ENCODE assay signal across 21 cellular contexts in genomic region chr15:28897861-28898608, GRCh38. TPM values are rescaled to one million over a fixed set of nuclear protein-coding genes. Genes with fewer than 3 reads are reported as not detected.
DNase-seq lines count a peak whose midpoint lies in the region; ATAC-seq and TF ChIP-seq lines count a peak whose summit lies in the region.
"Had no signal": no experiment of that assay in that cellular context is flagged by ENCODE, and none has a peak within 500 bp of the region (broad histone marks: within the 10 kb centered on the region; RNA-seq: fewer than 3 reads in every experiment).

No MANE protein-coding gene starts in this region.

- H3K4me3 Mint-ChIP-seq in activated naive CD8-positive, alpha-beta T cell: peak overlapping the region; percentile 38
- H3K4me3 Mint-ChIP-seq: CD4-positive, alpha-beta memory T cell had no signal

- H3K9me3 ChIP-seq in SK-N-SH: no peaks in the 10 kb centered on the region
- H3K9me3 ChIP-seq in spleen: no peaks in the 10 kb centered on the region

- H3K27me3 ChIP-seq in SK-N-SH (ENCODE audit: insufficient read depth): no peaks in the 10 kb centered on the region
- H3K27me3 ChIP-seq in dorsolateral prefrontal cortex: no peaks in the 10 kb centered on the region
- H3K27me3 ChIP-seq in spleen (replicated peaks in 1 of 7): peaks cover 0 to 6% (median 0%) of the 10 kb centered on the region in 7 donors

- H3K79me2 ChIP-seq in SK-N-SH (ENCODE audit: insufficient read depth): no peaks in the 10 kb centered on the region

- CTCF ChIA-PET in SK-N-SH (lab: Yijun Ruan, JAX): interaction anchor here (0.9 to 2.0 kb wide), 3 partner anchors 15 to 204 kb away, joined by 3 to 6 read pairs (median 3); no protein-coding TSS in a partner anchor

- H3K4me1 ChIP-seq in SK-N-SH (ENCODE audit: control insufficient read depth in 1 of 2, insufficient read depth in 2 of 2, low read depth in 1 of 2, low read length in 1 of 2) (peaks cover 0 to 30% of the 10 kb centered on the region in 2 experiments; a peak in 1 of 4 replicates), spleen (peaks cover 0 to 20% (median 5%) of the 10 kb centered on the region in 6 donors)

- H3K36me3 ChIP-seq in SK-N-SH (replicated peaks in 1 of 2; ENCODE audit: control insufficient read depth in 1 of 2, insufficient read depth in 2 of 2, low read length in 1 of 2) (no peaks in the 10 kb centered on the region), spleen (no peaks in the 10 kb centered on the region)

- H3K27ac ChIP-seq in SK-N-SH (ENCODE audit: low read depth in 2 of 2, low read length in 1 of 2) (no peak overlapping the region), dorsolateral prefrontal cortex (peak overlapping the region in 34 of 59 donors; percentile 2 to 63 (median 36)), spleen (no peak overlapping the region)
- H3K27ac ChIP-seq: 22Rv1 had no signal

- TF ChIP-seq POLR2A in spleen (IDR thresholded peaks at IDR 0.05): no peak

- intact Hi-C loops in dorsolateral prefrontal cortex (cut with DNase I) (loop anchor here in 1 of 2 donors (5.0 kb wide), 1 partner anchor 34 kb away; no protein-coding TSS in a partner anchor), spleen (cut with DNase I; ENCODE audit: low total_unique reads) (no loop called here)

- POLR2A ChIA-PET in SK-N-SH (lab: Yijun Ruan, JAX): interaction anchor here (1.3 to 1.8 kb wide), 2 partner anchors 11 to 12 kb away, joined by 4 to 5 read pairs; partner anchors contain the start of gene APBA2

- 64% methylated on average over 9 of the region's 13 CpGs for WGBS in SK-N-SH (ENCODE audit: low lambda C conversion rate)
- 87 to 94% (median 89%) methylated on average over 13 of the region's 13 CpGs for WGBS in spleen, 5 donors

- DNase-seq in SK-N-SH (peak; percentile 70), dorsolateral prefrontal cortex (no peak), spleen (peak; percentile 38), T-helper 2 cell (no peak)
- DNase-seq: Calu3; CD4-positive, alpha-beta memory T cell; KG1; NCI-H1417 treated with DMSO at 0.1 percent for 48 hours; NCI-H1930; NCI-H226; NCI-H524; SHP77 had no signal

- H3K4me2 ChIP-seq in SK-N-SH: no peak overlapping the region

- no peak for TF ChIP-seq RAD21 in SK-N-SH (IDR thresholded peaks at IDR 0.05; ENCODE audit: low read length)

- H3K27me3 Mint-ChIP-seq in activated naive CD8-positive, alpha-beta T cell: no peaks in the 10 kb centered on the region
- H3K27me3 Mint-ChIP-seq: CD4-positive, alpha-beta memory T cell had no signal

- no peak overlapping the region for H3K9ac ChIP-seq in SK-N-SH

- no peak overlapping the region for H3K4me3 ChIP-seq in SK-N-SH (ENCODE audit: low read depth in 2 of 2, low read length in 1 of 2)
- H3K4me3 ChIP-seq in dorsolateral prefrontal cortex: peak overlapping the region in 1 of 59 donors; percentile 26
- no peak overlapping the region for H3K4me3 ChIP-seq in spleen

- peaks cover 3% of the 10 kb centered on the region for H3F3A ChIP-seq in SK-N-SH (replicated peaks; ENCODE audit: insufficient read depth)

- no peaks in the 10 kb centered on the region for H3K36me3 Mint-ChIP-seq in activated naive CD8-positive, alpha-beta T cell

- peak overlapping the region; percentile 55 for H3K27ac Mint-ChIP-seq in activated naive CD8-positive, alpha-beta T cell

- H2AFZ ChIP-seq in SK-N-SH (ENCODE audit: low read depth): no peak overlapping the region

- peak in 1 of 2 experiments; percentile 26; a peak in 1 of 4 replicates for TF ChIP-seq EP300 in SK-N-SH (IDR thresholded peaks at IDR 0.05; ENCODE audit: borderline replicate concordance in 1 of 2, low read depth in 1 of 2, low read length in 1 of 2)

- no peak for ATAC-seq in SK-N-SH treated with all-trans-retinoic acid at 6 μM for 48 hours
- ATAC-seq in HG03045 (IDR thresholded peaks at IDR 0.05; ENCODE audit: unreplicated experiment): no peak
- no peak for ATAC-seq in HG03159 (IDR thresholded peaks at IDR 0.05; ENCODE audit: unreplicated experiment)
- ATAC-seq: HepG2 had no signal

- no peak for TF ChIP-seq CTCF in SK-N-SH (IDR thresholded peaks at IDR 0.05)
- no peak for TF ChIP-seq CTCF in dorsolateral prefrontal cortex (IDR thresholded peaks at IDR 0.05 in 54 of 56, conservative IDR thresholded peaks at IDR 0.05 in 2 of 56; ENCODE audit: low read depth in 1 of 56, partially characterized antibody in 56 of 56)
- no peak for TF ChIP-seq CTCF in spleen (IDR thresholded peaks at IDR 0.05 in 8 of 11, conservative IDR thresholded peaks at IDR 0.05 in 3 of 11)

- peaks cover 82% of the 10 kb centered on the region for H3K4me1 Mint-ChIP-seq in activated naive CD8-positive, alpha-beta T cell (ENCODE audit: low read depth)

- H4K20me1 ChIP-seq in SK-N-SH (ENCODE audit: insufficient read depth): no peaks in the 10 kb centered on the region

- H3K9me3 Mint-ChIP-seq in activated naive CD8-positive, alpha-beta T cell (ENCODE audit: low read depth): no peaks in the 10 kb centered on the region
- H3K9me3 Mint-ChIP-seq: CD4-positive, alpha-beta memory T cell had no signal

- no peaks in the 10 kb centered on the region for H3K9me2 ChIP-seq in SK-N-SH

TF ChIP-seq in SK-N-SH, 30 proteins besides CTCF, POLR2A, EP300 and RAD21:
- TF ChIP-seq GATA2 (CRISPR knock-in tag; IDR thresholded peaks at IDR 0.05) (peak; percentile 50), MEF2A (IDR thresholded peaks at IDR 0.05; ENCODE audit: borderline replicate concordance, low read depth) (no peak)
TF ChIP-seq in SK-N-SH: peak in this region for 1.

TF ChIP-seq in SK-N-SH treated with all-trans-retinoic acid at 6 μM for 48 hours, 23 proteins besides CTCF, POLR2A, EP300 and RAD21 (continues in another document):
- TF ChIP-seq ESRRG (CRISPR knock-in tag; IDR thresholded peaks at IDR 0.05): no peak
- no peak for TF ChIP-seq ZNF70 (CRISPR knock-in tag; IDR thresholded peaks at IDR 0.05)
- TF ChIP-seq PPARA (CRISPR knock-in tag; IDR thresholded peaks at IDR 0.05; ENCODE audit: borderline replicate concordance): no peak
- no peak for TF ChIP-seq CSDC2 (CRISPR knock-in tag; IDR thresholded peaks at IDR 0.05)
- no peak for TF ChIP-seq ZFP30 (CRISPR knock-in tag; IDR thresholded peaks at IDR 0.05)
- TF ChIP-seq CREB5 (CRISPR knock-in tag; IDR thresholded peaks at IDR 0.05; ENCODE audit: low read depth): no peak
- no peak for TF ChIP-seq BACH2 (CRISPR knock-in tag; IDR thresholded peaks at IDR 0.05; ENCODE audit: borderline replicate concordance)
- TF ChIP-seq TCF4 (CRISPR knock-in tag; IDR thresholded peaks at IDR 0.05; ENCODE audit: borderline replicate concordance): no peak
- no peak for TF ChIP-seq POU6F1 (CRISPR knock-in tag; IDR thresholded peaks at IDR 0.05; ENCODE audit: borderline replicate concordance, low read depth)
- TF ChIP-seq ARNTL (CRISPR knock-in tag; IDR thresholded peaks at IDR 0.05; ENCODE audit: borderline replicate concordance, low read depth): no peak
- no peak for TF ChIP-seq GLIS3 (CRISPR knock-in tag; IDR thresholded peaks at IDR 0.05)
- no peak for TF ChIP-seq ZFP3 (CRISPR knock-in tag; IDR thresholded peaks at IDR 0.05)
- no peak for TF ChIP-seq PATZ1 (CRISPR knock-in tag; IDR thresholded peaks at IDR 0.05; ENCODE audit: borderline replicate concordance)

RNA-seq across cellular contexts. Expression of gene APBA2, which starts 12.3 kb away (rescaled TPM):
- 12.7 and 14.0 TPM in 2 replicates for polyA plus RNA-seq in SK-N-SH (2012; rRNA removed)
- polyA plus RNA-seq in SK-N-SH (2012; cell fraction: cytosol; rRNA removed): 7.1 and 10.1 TPM in 2 replicates
- polyA plus RNA-seq in SK-N-SH (2012; cell fraction: nucleus; rRNA removed): 25.3 and 26.2 TPM in 2 replicates
- total RNA-seq in dorsolateral prefrontal cortex: 100 to 1,000 TPM in 118 of 120 experiments, 10 to 100 TPM in 2; 90.7 to 210 (median 166) TPM
- total RNA-seq in spleen: 10 to 100 TPM; 15.5 to 33.8 (median 19.2) TPM
- polyA plus RNA-seq in spleen: 1 to 10 TPM; 5.8 to 6.6 (median 6.4) TPM
- total RNA-seq: Calu3 had no signal

RNA-seq across cellular contexts. Expression of gene GOLGA6L7, which starts 49.6 kb away (rescaled TPM):
- polyA plus RNA-seq in SK-N-SH (2012; rRNA removed) (not detected in 2 replicates), spleen (not detected)
- polyA plus RNA-seq in SK-N-SH (2012; cell fraction: cytosol; rRNA removed): not detected in 2 replicates
- polyA plus RNA-seq in SK-N-SH (2012; cell fraction: nucleus; rRNA removed): not detected in 2 replicates
- total RNA-seq in dorsolateral prefrontal cortex (under 1 TPM in 1 of 120 experiments, not detected in 119; 0.45 TPM), spleen (not detected)
- total RNA-seq: Calu3; CD4-positive, alpha-beta memory T cell; HepG2; M059J; RPMI7951 had no signal
- polyA plus RNA-seq: BJ; CD4-positive, alpha-beta memory T cell; HepG2 had no signal

Comparison
In these comparisons a context has a peak if more than half of its experiments do, and no peak if none do; other contexts are left out.
1. DNase-seq: peak in SK-N-SH (single experiment) and spleen (single experiment); none in dorsolateral prefrontal cortex (0 of 10) and T-helper 2 cell (0 of 5).
2. H3K27ac ChIP-seq: peak in dorsolateral prefrontal cortex (34 of 59); none in SK-N-SH (0 of 2) and spleen (0 of 8).